Comparison of ENCODE assay signal across 1 cellular context in genomic region chr2:178414266-178415247, GRCh38.
TF ChIP-seq lines count a peak whose summit lies in the region.

No MANE protein-coding gene starts in this region.

TF ChIP-seq in K562, 482 proteins besides CTCF, POLR2A, EP300 and RAD21 (continued from another document and continues in another):
- TF ChIP-seq HBP1 (CRISPR knock-in tag; IDR thresholded peaks at IDR 0.05) (no peak), SOX6 (IDR thresholded peaks at IDR 0.05) (peak; percentile 77), ZNF589 (CRISPR knock-in tag; IDR thresholded peaks at IDR 0.05; ENCODE audit: low read depth) (peak; percentile 77), ZNF699 (CRISPR knock-in tag; IDR thresholded peaks at IDR 0.05; ENCODE audit: insufficient replicate concordance) (no peak), TAF15 (IDR thresholded peaks at IDR 0.05; ENCODE audit: low read depth, low read length) (no peak), ZNF740 (CRISPR knock-in tag; IDR thresholded peaks at IDR 0.05) (no peak), ZNF740 (tag; IDR thresholded peaks at IDR 0.05) (no peak), NFE2 (IDR thresholded peaks at IDR 0.05; ENCODE audit: low read depth) (peak; percentile 61; the same call in 1 of the 2 replicates), ZNF253 (CRISPR knock-in tag; conservative IDR thresholded peaks at IDR 0.05) (no peak), THRB (CRISPR knock-in tag; conservative IDR thresholded peaks at IDR 0.05) (peak; percentile 16; the same call in 1 of the 2 replicates), ATF7 (IDR thresholded peaks at IDR 0.05) (peak; percentile 94), HDAC2 (IDR thresholded peaks at IDR 0.05) (no peak; the same call in 1 of the 2 replicates), NFATC3 (IDR thresholded peaks at IDR 0.05) (peak; percentile 38; the same call in 1 of the 2 replicates), ESRRA (IDR thresholded peaks at IDR 0.05; ENCODE audit: borderline replicate concordance, low read depth) (peak; percentile 95), HEY1 (CRISPR knock-in tag; IDR thresholded peaks at IDR 0.05; ENCODE audit: borderline replicate concordance) (no peak), BDP1 (IDR thresholded peaks at IDR 0.05; ENCODE audit: insufficient read depth, insufficient read length) (no peak), HMGN3 (IDR thresholded peaks at IDR 0.05; ENCODE audit: borderline replicate concordance, extremely low read depth, insufficient read length, low read depth, low read length) (no peak), TCF15 (CRISPR knock-in tag; IDR thresholded peaks at IDR 0.05) (no peak), CCAR2 (IDR thresholded peaks at IDR 0.05; ENCODE audit: low read depth, low read length) (0 out of 2 replicates have a peak, but pooled peaks have one; percentile 73), NKRF (IDR thresholded peaks at IDR 0.05; ENCODE audit: borderline replicate concordance) (no peak), ZNF584 (CRISPR knock-in tag; IDR thresholded peaks at IDR 0.05; ENCODE audit: low read depth) (0 out of 2 replicates have a peak, but pooled peaks have one; percentile 39), ATF1 (CRISPR knock-in tag; IDR thresholded peaks at IDR 0.05) (no peak), ATF1 (tag; IDR thresholded peaks at IDR 0.05) (no peak; the same call in none of the 2 replicates), RUNX1 (IDR thresholded peaks at IDR 0.05; ENCODE audit: low read depth) (no peak), GMEB1 (CRISPR knock-in tag; IDR thresholded peaks at IDR 0.05) (peak; percentile 26; the same call in 1 of the 2 replicates), ZNF592 (IDR thresholded peaks at IDR 0.05) (peak; percentile 62), ZNF232 (CRISPR knock-in tag; IDR thresholded peaks at IDR 0.05) (no peak), CHD1 (IDR thresholded peaks at IDR 0.05; ENCODE audit: low read length) (peak; percentile 37), CAMTA2 (CRISPR knock-in tag; conservative IDR thresholded peaks at IDR 0.05) (no peak), FIP1L1 (IDR thresholded peaks at IDR 0.05; ENCODE audit: low read depth, low read length, poor library complexity, severe bottlenecking) (no peak), KDM5B (IDR thresholded peaks at IDR 0.05; ENCODE audit: insufficient replicate concordance, low read depth, low read length) (peak; percentile 89), GABPB2 (CRISPR knock-in tag; conservative IDR thresholded peaks at IDR 0.05) (no peak), PML (IDR thresholded peaks at IDR 0.05; ENCODE audit: low read length) (peak; percentile 51; the same call in 1 of the 2 replicates), CHCHD3 (CRISPR knock-in tag; IDR thresholded peaks at IDR 0.05) (no peak), MCM7 (IDR thresholded peaks at IDR 0.05) (no peak), BRCA1 (IDR thresholded peaks at IDR 0.05) (no peak), BRCA1 (CRISPR knock-in tag; IDR thresholded peaks at IDR 0.05) (no peak), NR2F6 (CRISPR knock-in tag; IDR thresholded peaks at IDR 0.05) (no peak), ZNF696 (CRISPR knock-in tag; conservative IDR thresholded peaks at IDR 0.05) (no peak), MBD2 (IDR thresholded peaks at IDR 0.05; ENCODE audit: borderline replicate concordance, low read depth) (no peak), NFE2L1 (tag; IDR thresholded peaks at IDR 0.05; ENCODE audit: borderline replicate concordance, low read depth) (no peak), POLR2AphosphoS2 (IDR thresholded peaks at IDR 0.05; ENCODE audit: low read length) (peak; percentile 66; the same call in 1 of the 2 replicates), ZNF766 (CRISPR knock-in tag; conservative IDR thresholded peaks at IDR 0.05) (peak; percentile 60), BHLHE40 (IDR thresholded peaks at IDR 0.05; ENCODE audit: low read length) (peak; percentile 68), USF1 (CRISPR knock-in tag; IDR thresholded peaks at IDR 0.05) (peak; percentile 72), ZNF586 (CRISPR knock-in tag; conservative IDR thresholded peaks at IDR 0.05) (no peak), HMG20A (CRISPR knock-in tag; conservative IDR thresholded peaks at IDR 0.05) (no peak), ELF1 (tag; IDR thresholded peaks at IDR 0.05) (peak; percentile 42; the same call in 1 of the 2 replicates), SMAD4 (CRISPR knock-in tag; conservative IDR thresholded peaks at IDR 0.05) (peak; percentile 87), FUS (optimal IDR thresholded peaks at IDR 0.05; ENCODE audit: low read depth, low read length) (no peak), CHD4 (IDR thresholded peaks at IDR 0.05; ENCODE audit: insufficient read depth, insufficient replicate concordance, low read depth, low read length, poor library complexity, severe bottlenecking) (no peak), ZNF24 (IDR thresholded peaks at IDR 0.05) (peak; percentile 86), ZNF12 (CRISPR knock-in tag; IDR thresholded peaks at IDR 0.05) (no peak), KHSRP (IDR thresholded peaks at IDR 0.05) (no peak), HDAC8 (tag; IDR thresholded peaks at IDR 0.05) (no peak), DACH1 (IDR thresholded peaks at IDR 0.05; ENCODE audit: partially characterized antibody) (peak; percentile 24)
